Comparison of ENCODE assay signal across 8 cellular contexts in genomic region chr6:33579828-33580714, GRCh38. TPM values are rescaled to one million over a fixed set of nuclear protein-coding genes. Genes with fewer than 3 reads are reported as not detected.
DNase-seq lines count a peak whose midpoint lies in the region; ATAC-seq and TF ChIP-seq lines count a peak whose summit lies in the region.

BAK1 (minus strand) TSS chr6:33580276; CDS start chr6:33577604, 2,672 bp downstream.

- intact Hi-C loops in activated CD4-positive, alpha-beta T cell treated with anti-CD3 and anti-CD28 coated beads, Interleukin-2, amount 10 ng/mL, durations not matched to agents 24 days and 14 days (cut with micrococcal nuclease): loop anchor here (1.0 to 10.0 kb wide), 3 partner anchors 9 to 265 kb away; partner anchors contain the start of genes ITPR3, TAPBP and ZBTB22

- H3K36me3 Mint-ChIP-seq in activated CD4-positive, alpha-beta T cell treated with anti-CD3 and anti-CD28 coated beads, Interleukin-2, amount 10 ng/mL, durations not matched to agents 24 days and 14 days (ENCODE audit: low read depth): peaks cover 25% of the 10 kb centered on the region

- H3K27me3 Mint-ChIP-seq in activated CD4-positive, alpha-beta T cell treated with anti-CD3 and anti-CD28 coated beads, Interleukin-2, amount 10 ng/mL, durations not matched to agents 24 days and 14 days: no peaks in the 10 kb centered on the region

- ATAC-seq in HG03442 (IDR thresholded peaks at IDR 0.05; ENCODE audit: unreplicated experiment): peak; percentile 83
- ATAC-seq in left lobe of liver: peak; percentile 96

- peaks cover 4% of the 10 kb centered on the region for H3K4me1 ChIP-seq in BE2C

- no peaks in the 10 kb centered on the region for H3K27me3 ChIP-seq in BE2C

- no peaks in the 10 kb centered on the region for H3K9me3 ChIP-seq in BE2C

- H3K9me3 Mint-ChIP-seq in activated CD4-positive, alpha-beta T cell treated with anti-CD3 and anti-CD28 coated beads, Interleukin-2, amount 10 ng/mL, durations not matched to agents 24 days and 14 days: no peaks in the 10 kb centered on the region

- TF ChIP-seq CTCF in BE2C (IDR thresholded peaks at IDR 0.05; ENCODE audit: low read depth, low read length) (peak; percentile 47), coronary artery (IDR thresholded peaks at IDR 0.05) (no peak)

- H3K36me3 ChIP-seq in BE2C: peaks cover 17% of the 10 kb centered on the region

- H3K27ac Mint-ChIP-seq in activated CD4-positive, alpha-beta T cell treated with anti-CD3 and anti-CD28 coated beads, Interleukin-2, amount 10 ng/mL, durations not matched to agents 24 days and 14 days: peak within 1 kb of the TSS; percentile 92

- peak within 1 kb of the TSS; percentile 94 for H3K4me3 Mint-ChIP-seq in activated CD4-positive, alpha-beta T cell treated with anti-CD3 and anti-CD28 coated beads, Interleukin-2, amount 10 ng/mL, durations not matched to agents 24 days and 14 days

- peak within 1 kb of the TSS; percentile 84 to 93 for H3K27ac ChIP-seq in coronary artery

- peak; percentile 95 for DNase-seq in BE2C
- DNase-seq in GM19238 (ENCODE audit: insufficient read length, low spot score): peak; percentile 95
- DNase-seq in NCI-H526 treated with DMSO at 0.1 percent for 48 hours (lab: John Stamatoyannopoulos, UW): peak; percentile 74
- DNase-seq in activated CD4-positive, alpha-beta T cell treated with anti-CD3 and anti-CD28 coated beads, Interleukin-2, amount 10 ng/mL, durations not matched to agents 24 days and 14 days: peak; percentile 95
- peak; percentile 94 for DNase-seq in coronary artery (ENCODE audit: low spot score)
- DNase-seq in left lobe of liver (ENCODE audit: low spot score): peak; percentile 81
- DNase-seq in stimulated activated CD4-positive, alpha-beta T cell treated with anti-CD3 and anti-CD28 coated beads, Interleukin-2, amount 100 ng/mL, for 24 hours: peak; percentile 85 to 87

- H3K4me1 Mint-ChIP-seq in activated CD4-positive, alpha-beta T cell treated with anti-CD3 and anti-CD28 coated beads, Interleukin-2, amount 10 ng/mL, durations not matched to agents 24 days and 14 days: peaks cover 37% of the 10 kb centered on the region

- peak within 1 kb of the TSS; percentile 99 for H3K4me3 ChIP-seq in BE2C (ENCODE audit: low read depth, low read length)
- H3K4me3 ChIP-seq in coronary artery: peak within 1 kb of the TSS; percentile 75

RNA-seq across cellular contexts. Expression of gene BAK1, which starts in this region (rescaled TPM):
- 47.1 TPM for polyA plus RNA-seq in BE2C (2012; ENCODE audit: insufficient read depth, insufficient read length, low read depth)
- 54.7 and 55.9 TPM in 2 replicates for total RNA-seq in activated CD4-positive, alpha-beta T cell treated with anti-CD3 and anti-CD28 coated beads, Interleukin-2, amount 10 ng/mL, durations not matched to agents 24 days and 14 days
- 4.8 TPM for total RNA-seq in left lobe of liver

Comparison
In these comparisons a context has a peak if more than half of its experiments do, and no peak if none do; other contexts are left out.
1. Peak in every context shown above with its lines: DNase-seq, ATAC-seq, H3K4me3 ChIP-seq and H3K27ac ChIP-seq.